Comparison of ENCODE assay signal across 8 cellular contexts in genomic region chr1:27643626-27644368, GRCh38. TPM values are rescaled to one million over a fixed set of nuclear protein-coding genes. Genes with fewer than 3 reads are reported as not detected.
A peak's percentile ranks its signal among the peaks of the same experiment; 100 is the strongest.
DNase-seq lines count a peak whose midpoint lies in the region; ATAC-seq and TF ChIP-seq lines count a peak whose summit lies in the region.

No MANE protein-coding gene starts in this region.

- no peaks in the 10 kb centered on the region for H3K9me3 ChIP-seq in upper lobe of left lung

- H3K36me3 ChIP-seq in upper lobe of left lung: no peaks in the 10 kb centered on the region

- H3K27me3 Mint-ChIP-seq in activated CD4-positive, alpha-beta T cell treated with anti-CD3 and anti-CD28 coated beads, Interleukin-2, amount 10 ng/mL, durations not matched to agents 7 days and 5 days: no peaks in the 10 kb centered on the region
- H3K27me3 Mint-ChIP-seq in naive B cell: no peaks in the 10 kb centered on the region

- ATAC-seq in naive B cell (ENCODE audit: low read depth in 2 of 2) (peak; percentile 96 to 97), upper lobe of left lung (ENCODE audit: low FRiP score in 2 of 2) (peak; percentile 76 to 89)

- H3K27ac ChIP-seq in dorsolateral prefrontal cortex (no peak overlapping the region), upper lobe of left lung (no peak overlapping the region)

- TF ChIP-seq CTCF in NB4 (IDR thresholded peaks at IDR 0.05; ENCODE audit: low read depth, low read length): peak; percentile 90
- peak in 54 of 56 donors; percentile 23 to 67 (median 52) for TF ChIP-seq CTCF in dorsolateral prefrontal cortex (IDR thresholded peaks at IDR 0.05 in 54 of 56, conservative IDR thresholded peaks at IDR 0.05 in 2 of 56; ENCODE audit: low read depth in 1 of 56, partially characterized antibody in 56 of 56)
- peak; percentile 79 to 89 (median 83) for TF ChIP-seq CTCF in upper lobe of left lung (IDR thresholded peaks at IDR 0.05)

- H3K36me3 Mint-ChIP-seq in activated CD4-positive, alpha-beta T cell treated with anti-CD3 and anti-CD28 coated beads, Interleukin-2, amount 10 ng/mL, durations not matched to agents 7 days and 5 days (ENCODE audit: low read depth): no peaks in the 10 kb centered on the region
- H3K36me3 Mint-ChIP-seq in naive B cell: no peaks in the 10 kb centered on the region

- TF ChIP-seq EP300 in upper lobe of left lung (IDR thresholded peaks at IDR 0.05): no peak

- TF ChIP-seq POLR2A in NB4 (IDR thresholded peaks at IDR 0.05; ENCODE audit: extremely low read depth, insufficient read length) (no peak), upper lobe of left lung (IDR thresholded peaks at IDR 0.05) (no peak)

- WGBS in upper lobe of left lung, 2 donors: 19 to 26% methylated on average over 11 to 12 of the region's 12 CpGs

- no peak overlapping the region for H3K27ac Mint-ChIP-seq in activated CD4-positive, alpha-beta T cell treated with anti-CD3 and anti-CD28 coated beads, Interleukin-2, amount 10 ng/mL, durations not matched to agents 7 days and 5 days
- peak overlapping the region in 4 of 6 donors; percentile 57 to 87 (median 60) for H3K27ac Mint-ChIP-seq in naive B cell

- peaks cover 15% of the 10 kb centered on the region for H3K4me1 Mint-ChIP-seq in activated CD4-positive, alpha-beta T cell treated with anti-CD3 and anti-CD28 coated beads, Interleukin-2, amount 10 ng/mL, durations not matched to agents 7 days and 5 days
- peaks cover 14 to 32% (median 15%) of the 10 kb centered on the region in 3 donors for H3K4me1 Mint-ChIP-seq in naive B cell

- no peak overlapping the region for H3K4me3 ChIP-seq in NB4 (ENCODE audit: low read depth, low read length)
- H3K4me3 ChIP-seq in dorsolateral prefrontal cortex: no peak overlapping the region
- H3K4me3 ChIP-seq in upper lobe of left lung: no peak overlapping the region

- CTCF ChIA-PET in activated CD4-positive, alpha-beta T cell treated with anti-CD3 and anti-CD28 coated beads, Interleukin-2, amount 10 ng/mL, durations not matched to agents 7 days and 5 days (lab: Charles Lee): interaction anchor here (0.6 to 1.8 kb wide), 11 partner anchors 8 to 120 kb away, joined by 3 to 9 read pairs (median 4); partner anchors contain the start of gene FAM76A

- H3K4me1 ChIP-seq in upper lobe of left lung: peaks cover 0 to 7% (median 6%) of the 10 kb centered on the region in 4 donors

- POLR2A ChIA-PET in activated CD4-positive, alpha-beta T cell treated with anti-CD3 and anti-CD28 coated beads, Interleukin-2, amount 10 ng/mL, durations not matched to agents 7 days and 5 days (lab: Charles Lee): no interaction called here

- intact Hi-C loops in dorsolateral prefrontal cortex (cut with DNase I): no loop called here

- H3K4me3 Mint-ChIP-seq in activated CD4-positive, alpha-beta T cell treated with anti-CD3 and anti-CD28 coated beads, Interleukin-2, amount 10 ng/mL, durations not matched to agents 7 days and 5 days: no peak overlapping the region
- no peak overlapping the region for H3K4me3 Mint-ChIP-seq in naive B cell

- no peaks in the 10 kb centered on the region for H3K9me3 Mint-ChIP-seq in activated CD4-positive, alpha-beta T cell treated with anti-CD3 and anti-CD28 coated beads, Interleukin-2, amount 10 ng/mL, durations not matched to agents 7 days and 5 days
- H3K9me3 Mint-ChIP-seq in naive B cell: no peaks in the 10 kb centered on the region

- H3K27me3 ChIP-seq in dorsolateral prefrontal cortex (no peaks in the 10 kb centered on the region), upper lobe of left lung (no peaks in the 10 kb centered on the region)

- DNase-seq in NCI-H510A treated with DMSO at 0.1 percent for 48 hours (lab: John Stamatoyannopoulos, UW) (peak; percentile 51), NCI-H510A (lab: John Stamatoyannopoulos, UW) (no peak), NB4 (ENCODE audit: low read depth) (peak; percentile 73), dorsolateral prefrontal cortex (no peak), naive B cell (peak; percentile 66), upper lobe of left lung (no peak), putamen (ENCODE audit: low spot score) (no peak)
- peak; percentile 67 for DNase-seq in activated CD4-positive, alpha-beta T cell treated with anti-CD3 and anti-CD28 coated beads, Interleukin-2, amount 10 ng/mL, durations not matched to agents 7 days and 5 days

RNA-seq across cellular contexts. Expression of gene FGR, which starts 8.8 kb away (rescaled TPM):
- total RNA-seq in activated CD4-positive, alpha-beta T cell treated with anti-CD3 and anti-CD28 coated beads, Interleukin-2, amount 10 ng/mL, durations not matched to agents 7 days and 5 days: not detected
- total RNA-seq in dorsolateral prefrontal cortex (10 to 100 TPM in 19 of 120 experiments, 1 to 10 TPM in 101; 2.0 to 24.2 (median 6.8) TPM), upper lobe of left lung (100 to 1,000 TPM in 5 of 6 donors, 10 to 100 TPM in 1; 59.8 to 234 (median 150) TPM)
- polyA plus RNA-seq in naive B cell (ENCODE audit: low read depth in 6 of 6): 100 to 1,000 TPM; 106 to 197 (median 132) TPM

RNA-seq across cellular contexts. Expression of gene IFI6, which starts 28.2 kb away (rescaled TPM):
- total RNA-seq in activated CD4-positive, alpha-beta T cell treated with anti-CD3 and anti-CD28 coated beads, Interleukin-2, amount 10 ng/mL, durations not matched to agents 7 days and 5 days: 100 to 1,000 TPM; 231 to 321 TPM
- 1,000 to 10,000 TPM in 2 of 120 experiments, 100 to 1,000 TPM in 49, 10 to 100 TPM in 69; 51.8 to 1,534 (median 96.2) TPM for total RNA-seq in dorsolateral prefrontal cortex
- polyA plus RNA-seq in naive B cell (ENCODE audit: low read depth in 6 of 6): 10 to 100 TPM; 27.6 to 65.1 (median 52.8) TPM
- total RNA-seq in upper lobe of left lung: 100 to 1,000 TPM in 5 of 6 donors, 10 to 100 TPM in 1; 43.0 to 436 (median 277) TPM

RNA-seq across cellular contexts. Expression of gene AHDC1, which starts 39.9 kb away (rescaled TPM):
- total RNA-seq in activated CD4-positive, alpha-beta T cell treated with anti-CD3 and anti-CD28 coated beads, Interleukin-2, amount 10 ng/mL, durations not matched to agents 7 days and 5 days: 10 to 100 TPM; 15.3 to 19.3 TPM
- total RNA-seq in dorsolateral prefrontal cortex: 100 to 1,000 TPM in 21 of 120 experiments, 10 to 100 TPM in 99; 57.6 to 160 (median 87.2) TPM
- 1 to 10 TPM in 3 of 6 donors, under 1 TPM in 3; 0.15 to 2.3 (median 0.91) TPM for polyA plus RNA-seq in naive B cell (ENCODE audit: low read depth in 6 of 6)
- total RNA-seq in upper lobe of left lung: 10 to 100 TPM; 10.8 to 43.4 (median 26.2) TPM

Comparison
In these comparisons a context has a peak if more than half of its experiments do, and no peak if none do; other contexts are left out.
1. DNase-seq: peak in NCI-H510A treated with DMSO at 0.1 percent for 48 hours (single experiment), NB4 (single experiment), activated CD4-positive, alpha-beta T cell treated with anti-CD3 and anti-CD28 coated beads, Interleukin-2, amount 10 ng/mL, durations not matched to agents 7 days and 5 days (single experiment) and naive B cell (single experiment); none in NCI-H510A (single experiment), dorsolateral prefrontal cortex (0 of 10), upper lobe of left lung (0 of 2) and putamen (single experiment).
2. Peak in every context shown above with its lines, with median percentiles within 50 percentile points of each other: CTCF ChIP-seq.